ENCODE assay signal across 20 cellular contexts in genomic region chr5:139797856-139798510, GRCh38. TPM values are rescaled to one million over a fixed set of nuclear protein-coding genes. Genes with fewer than 3 reads are reported as not detected.
"Had no signal": no experiment of that assay in that cellular context is flagged by ENCODE, and none has a peak within 500 bp of the region (broad histone marks: within the 10 kb centered on the region; RNA-seq: fewer than 3 reads in every experiment).

No MANE protein-coding gene starts in this region.

- H3K27ac ChIP-seq: cardiac muscle cell, esophagus muscularis mucosa, gastroesophageal sphincter, heart right ventricle, ovary, psoas muscle, suprapubic skin, vagina had no signal

- H3K9me3 ChIP-seq: esophagus muscularis mucosa, gastroesophageal sphincter, heart right ventricle, ovary, psoas muscle, suprapubic skin, vagina had no signal

- DNase-seq: activated CD4-positive, alpha-beta T cell treated with anti-CD3 and anti-CD28 coated beads, Interleukin-2, amount 50 U/mL, for 4 hours; activated gamma-delta T cell; cortex of kidney; effector CD4-positive, alpha-beta T cell; heart right ventricle; immature natural killer cell; kidney glomerular epithelial cell; left ventricle myocardium superior; ovary had no signal

- FAIRE-seq: endothelial cell of umbilical vein had no signal

- H3K4me3 ChIP-seq: cardiac muscle cell, esophagus muscularis mucosa, gastroesophageal sphincter, heart right ventricle, ovary, psoas muscle, suprapubic skin, vagina had no signal

- H3K27me3 ChIP-seq: ovary had no signal

- H3K36me3 ChIP-seq: cardiac muscle cell, esophagus muscularis mucosa, gastroesophageal sphincter, heart right ventricle, ovary, suprapubic skin, vagina had no signal

- ATAC-seq: activated naive CD4-positive, alpha-beta T cell treated with anti-CD3 and anti-CD28 coated beads, Interleukin-2, amount 50 U/mL, for 72 hours; gastroesophageal sphincter; heart right ventricle; left ventricle myocardium superior; psoas muscle; right cardiac atrium had no signal

RNA-seq across cellular contexts. Expression of gene PSD2, which starts 2.4 kb away (rescaled TPM):
- total RNA-seq: activated CD8-positive, alpha-beta memory T cell treated with anti-CD3 and anti-CD28 coated beads for 36 hours; activated naive CD4-positive, alpha-beta T cell treated with anti-CD3 and anti-CD28 coated beads, Interleukin-2, amount 50 U/mL, for 72 hours; endothelial cell of umbilical vein; left ventricle myocardium superior; T-helper 2 cell treated with Interferon-gamma antibody and Interleukin-4, amounts not matched to agents 100 ng/mL and 5 ng/mL, for 36 hours had no signal
- polyA plus RNA-seq: endothelial cell of umbilical vein had no signal
